20 cellular contexts compared by ENCODE assay signal in the genomic region with DNA sequence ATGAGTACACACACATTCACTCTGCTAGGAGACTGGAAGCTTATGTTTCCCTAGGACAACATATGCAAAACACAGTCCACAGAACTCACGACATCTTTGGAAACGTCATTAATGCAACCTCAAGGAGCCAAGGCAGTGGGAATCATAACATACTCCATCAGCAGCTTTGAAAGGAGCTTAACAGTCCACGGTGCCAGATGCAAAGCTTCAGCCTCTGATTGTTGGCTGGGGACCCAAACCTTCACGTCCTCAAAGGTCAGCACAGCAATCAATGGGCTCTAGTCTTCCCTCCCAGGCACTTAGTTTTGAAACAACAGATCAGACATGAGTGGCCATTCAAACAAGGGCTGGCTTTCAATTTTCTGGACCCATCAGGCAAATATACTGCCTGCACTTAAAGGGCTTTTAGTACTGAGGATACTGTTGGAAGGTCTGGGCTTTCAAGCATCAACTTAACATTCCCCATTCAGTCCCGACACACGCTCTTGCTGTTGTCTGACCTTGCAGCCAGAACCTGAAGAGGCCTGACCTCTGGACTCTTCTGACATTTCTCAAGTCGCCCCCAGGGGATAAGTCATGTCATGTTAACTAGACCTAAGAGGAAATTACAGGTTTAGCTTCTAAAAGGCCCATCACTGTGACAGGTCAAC.
DNase-seq lines count a peak whose midpoint lies in the region; ATAC-seq and TF ChIP-seq lines count a peak whose summit lies in the region.
"Had no signal": no experiment of that assay in that cellular context is flagged by ENCODE, and none has a peak within 500 bp of the region (broad histone marks: within the 10 kb centered on the region; RNA-seq: fewer than 3 reads in every experiment).

No MANE protein-coding gene starts in this region.

- no peaks in the 10 kb centered on the region for H3K27me3 ChIP-seq in SK-N-SH (ENCODE audit: insufficient read depth)
- no peaks in the 10 kb centered on the region for H3K27me3 ChIP-seq in heart right ventricle
- H3K27me3 ChIP-seq in uterus, result no peaks in the 10 kb centered on the region
- H3K27me3 ChIP-seq: neutrophil had no signal

- H3K79me2 ChIP-seq in SK-N-SH (ENCODE audit: insufficient read depth), result 0 out of 2 replicates have a peak, but pooled peaks cover 8% of the 10 kb centered on the region

- H3K27me3 Mint-ChIP-seq in nephron progenitor cell (ENCODE audit: low read depth, poor library complexity), result peaks cover 2% of the 10 kb centered on the region
- H3K27me3 Mint-ChIP-seq: activated CD8-positive, alpha-beta T cell treated with anti-CD3 and anti-CD28 coated beads for 36 hours; activated naive CD8-positive, alpha-beta T cell treated with anti-CD3 and anti-CD28 coated beads, Interleukin-2, amount 50 U/mL, for 24 hours; CD4-positive, CD25-positive, alpha-beta regulatory T cell; memory B cell had no signal

- TF ChIP-seq CTCF in SK-N-SH (IDR thresholded peaks at IDR 0.05) (no peak), heart right ventricle (IDR thresholded peaks at IDR 0.05) (no peak), nephron progenitor cell (IDR thresholded peaks at IDR 0.05) (no peak), uterus (IDR thresholded peaks at IDR 0.05) (no peak)

- no peak overlapping the region for H3K9ac ChIP-seq in SK-N-SH

- H3K27ac ChIP-seq in SK-N-SH (ENCODE audit: low read depth in 2 of 2, low read length in 1 of 2) (peak overlapping the region; percentile 11 to 16; a peak in 2 of 4 replicates), heart right ventricle (peak overlapping the region in 5 of 10 donors; percentile 3 to 39 (median 14)), uterus (peak overlapping the region; percentile 68 to 81)
- H3K27ac ChIP-seq: neutrophil, WERI-Rb-1 had no signal

- H3K4me3 Mint-ChIP-seq in nephron progenitor cell, result no peak overlapping the region
- H3K4me3 Mint-ChIP-seq: activated CD8-positive, alpha-beta T cell treated with anti-CD3 and anti-CD28 coated beads for 36 hours; activated naive CD8-positive, alpha-beta T cell treated with anti-CD3 and anti-CD28 coated beads, Interleukin-2, amount 50 U/mL, for 24 hours; CD4-positive, CD25-positive, alpha-beta regulatory T cell; memory B cell had no signal

- no peaks in the 10 kb centered on the region for H3K9me3 ChIP-seq in SK-N-SH
- H3K9me3 ChIP-seq in heart right ventricle, result no peaks in the 10 kb centered on the region
- no peaks in the 10 kb centered on the region for H3K9me3 ChIP-seq in uterus
- H3K9me3 ChIP-seq: neutrophil had no signal

- peaks cover 62% of the 10 kb centered on the region for H3K36me3 Mint-ChIP-seq in nephron progenitor cell (ENCODE audit: low read depth)
- H3K36me3 Mint-ChIP-seq: CD4-positive, CD25-positive, alpha-beta regulatory T cell; memory B cell had no signal

- H3K36me3 ChIP-seq in SK-N-SH (replicated peaks in 1 of 2; ENCODE audit: control insufficient read depth in 1 of 2, insufficient read depth in 2 of 2, low read length in 1 of 2) (peaks cover 45 to 60% of the 10 kb centered on the region in 2 experiments), heart right ventricle (peaks cover 0 to 46% (median 6%) of the 10 kb centered on the region in 9 donors), uterus (no peaks in the 10 kb centered on the region)
- H3K36me3 ChIP-seq: neutrophil had no signal

- H3K9me2 ChIP-seq in SK-N-SH, result no peaks in the 10 kb centered on the region

- no peak overlapping the region for H2AFZ ChIP-seq in SK-N-SH (ENCODE audit: low read depth)

- no peak; the same call in 2 of the 3 replicates for ATAC-seq in SK-N-SH treated with all-trans-retinoic acid at 6 μM for 48 hours
- ATAC-seq in heart right ventricle, result peak; percentile 52 to 83 (median 72)
- ATAC-seq in GM18858 (IDR thresholded peaks at IDR 0.05; ENCODE audit: unreplicated experiment), result no peak
- ATAC-seq: activated CD8-positive, alpha-beta T cell treated with anti-CD3 and anti-CD28 coated beads for 36 hours; activated naive CD8-positive, alpha-beta T cell treated with anti-CD3 and anti-CD28 coated beads, Interleukin-2, amount 50 U/mL, for 24 hours had no signal

- POLR2A ChIA-PET in SK-N-SH (lab: Yijun Ruan, JAX), result no interaction called here

- CTCF ChIA-PET in SK-N-SH (lab: Yijun Ruan, JAX), result interaction anchor here (1.6 kb wide), 1 partner anchor 31 kb away, joined by 5 read pairs; no protein-coding TSS in a partner anchor

- 87% methylated on average over 5 of the region's 7 CpGs for WGBS in SK-N-SH (ENCODE audit: low lambda C conversion rate)
- 31 to 38% methylated on average over 7 of the region's 7 CpGs for WGBS in heart right ventricle, 2 donors

- TF ChIP-seq EP300 in SK-N-SH (IDR thresholded peaks at IDR 0.05; ENCODE audit: borderline replicate concordance in 1 of 2, low read depth in 1 of 2, low read length in 1 of 2), result no peak

- H4K20me1 ChIP-seq in SK-N-SH (ENCODE audit: insufficient read depth), result peaks cover 3% of the 10 kb centered on the region; the same call in 1 of the 2 replicates

- peaks cover 63% of the 10 kb centered on the region for H3K4me1 Mint-ChIP-seq in nephron progenitor cell
- H3K4me1 Mint-ChIP-seq: activated naive CD8-positive, alpha-beta T cell treated with anti-CD3 and anti-CD28 coated beads, Interleukin-2, amount 50 U/mL, for 24 hours; memory B cell had no signal

- no peak overlapping the region for H3K4me2 ChIP-seq in SK-N-SH

- H3F3A ChIP-seq in SK-N-SH (replicated peaks; ENCODE audit: insufficient read depth), result no peaks in the 10 kb centered on the region

- H3K9me3 Mint-ChIP-seq in nephron progenitor cell, result no peaks in the 10 kb centered on the region
- H3K9me3 Mint-ChIP-seq: activated CD8-positive, alpha-beta T cell treated with anti-CD3 and anti-CD28 coated beads for 36 hours; activated naive CD8-positive, alpha-beta T cell treated with anti-CD3 and anti-CD28 coated beads, Interleukin-2, amount 50 U/mL, for 24 hours; memory B cell had no signal

- H3K4me3 ChIP-seq in SK-N-SH (ENCODE audit: low read depth in 2 of 2, low read length in 1 of 2) (no peak overlapping the region), heart right ventricle (no peak overlapping the region), uterus (no peak overlapping the region)

- DNase-seq in SK-N-SH, result no peak
- peak; percentile 23 to 26 for DNase-seq in heart right ventricle
- DNase-seq in nephron progenitor cell, result no peak
- DNase-seq in uterus, result peak; percentile 71 to 76
- no peak for DNase-seq in AG08395 (ENCODE audit: low spot score)
- DNase-seq in DMS 273 treated with DMSO at 0.1 percent for 48 hours (lab: John Stamatoyannopoulos, UW), result no peak
- DNase-seq: activated CD8-positive, alpha-beta T cell treated with anti-CD3 and anti-CD28 coated beads for 36 hours; activated naive CD8-positive, alpha-beta T cell treated with anti-CD3 and anti-CD28 coated beads, Interleukin-2, amount 50 U/mL, for 24 hours; activated T-cell treated with anti-CD3 and anti-CD28 coated beads, Interleukin-2, amount 50 U/mL, for 48 hours; CD4-positive, CD25-positive, alpha-beta regulatory T cell; central memory CD4-positive, alpha-beta T cell; DND-41; NCI-H2081 treated with DMSO at 0.1 percent for 48 hours; NCI-H748 treated with DMSO at 0.1 percent for 48 hours; stimulated activated CD4-positive, alpha-beta T cell treated with anti-CD3 and anti-CD28 coated beads, Interleukin-4, amount 100 ng/mL, for 4 hours; WERI-Rb-1 had no signal

- no peak for TF ChIP-seq RAD21 in SK-N-SH (IDR thresholded peaks at IDR 0.05; ENCODE audit: low read length)

- TF ChIP-seq POLR2A in uterus (IDR thresholded peaks at IDR 0.05), result no peak

- peaks cover 0 to 23% of the 10 kb centered on the region in 2 experiments; a peak in 2 of 4 replicates for H3K4me1 ChIP-seq in SK-N-SH (ENCODE audit: control insufficient read depth in 1 of 2, insufficient read depth in 2 of 2, low read depth in 1 of 2, low read length in 1 of 2)
- H3K4me1 ChIP-seq in heart right ventricle, result peaks cover 7 to 45% (median 18%) of the 10 kb centered on the region in 9 donors
- H3K4me1 ChIP-seq in uterus, result peaks cover 12 to 31% of the 10 kb centered on the region in 2 donors

- peak overlapping the region; percentile 95 for H3K27ac Mint-ChIP-seq in nephron progenitor cell
- H3K27ac Mint-ChIP-seq: activated CD8-positive, alpha-beta T cell treated with anti-CD3 and anti-CD28 coated beads for 36 hours; activated naive CD8-positive, alpha-beta T cell treated with anti-CD3 and anti-CD28 coated beads, Interleukin-2, amount 50 U/mL, for 24 hours; CD4-positive, CD25-positive, alpha-beta regulatory T cell; memory B cell had no signal

- intact Hi-C loops in heart right ventricle (cut with DNase I) (no loop called here), uterus (cut with DNase I; ENCODE audit: low total_unique reads) (no loop called here)

TF ChIP-seq in SK-N-SH, 30 proteins besides CTCF, POLR2A, EP300 and RAD21 (continues in another document):
- TF ChIP-seq SMC3 (IDR thresholded peaks at IDR 0.05; ENCODE audit: low read depth, low read length), result no peak

TF ChIP-seq in SK-N-SH treated with all-trans-retinoic acid at 6 μM for 48 hours, 23 proteins besides CTCF, POLR2A, EP300 and RAD21:
- TF ChIP-seq ESRRG (CRISPR knock-in tag; IDR thresholded peaks at IDR 0.05) (no peak), ARNTL (CRISPR knock-in tag; IDR thresholded peaks at IDR 0.05; ENCODE audit: borderline replicate concordance, low read depth) (no peak)
- TF ChIP-seq, protein P1, sequence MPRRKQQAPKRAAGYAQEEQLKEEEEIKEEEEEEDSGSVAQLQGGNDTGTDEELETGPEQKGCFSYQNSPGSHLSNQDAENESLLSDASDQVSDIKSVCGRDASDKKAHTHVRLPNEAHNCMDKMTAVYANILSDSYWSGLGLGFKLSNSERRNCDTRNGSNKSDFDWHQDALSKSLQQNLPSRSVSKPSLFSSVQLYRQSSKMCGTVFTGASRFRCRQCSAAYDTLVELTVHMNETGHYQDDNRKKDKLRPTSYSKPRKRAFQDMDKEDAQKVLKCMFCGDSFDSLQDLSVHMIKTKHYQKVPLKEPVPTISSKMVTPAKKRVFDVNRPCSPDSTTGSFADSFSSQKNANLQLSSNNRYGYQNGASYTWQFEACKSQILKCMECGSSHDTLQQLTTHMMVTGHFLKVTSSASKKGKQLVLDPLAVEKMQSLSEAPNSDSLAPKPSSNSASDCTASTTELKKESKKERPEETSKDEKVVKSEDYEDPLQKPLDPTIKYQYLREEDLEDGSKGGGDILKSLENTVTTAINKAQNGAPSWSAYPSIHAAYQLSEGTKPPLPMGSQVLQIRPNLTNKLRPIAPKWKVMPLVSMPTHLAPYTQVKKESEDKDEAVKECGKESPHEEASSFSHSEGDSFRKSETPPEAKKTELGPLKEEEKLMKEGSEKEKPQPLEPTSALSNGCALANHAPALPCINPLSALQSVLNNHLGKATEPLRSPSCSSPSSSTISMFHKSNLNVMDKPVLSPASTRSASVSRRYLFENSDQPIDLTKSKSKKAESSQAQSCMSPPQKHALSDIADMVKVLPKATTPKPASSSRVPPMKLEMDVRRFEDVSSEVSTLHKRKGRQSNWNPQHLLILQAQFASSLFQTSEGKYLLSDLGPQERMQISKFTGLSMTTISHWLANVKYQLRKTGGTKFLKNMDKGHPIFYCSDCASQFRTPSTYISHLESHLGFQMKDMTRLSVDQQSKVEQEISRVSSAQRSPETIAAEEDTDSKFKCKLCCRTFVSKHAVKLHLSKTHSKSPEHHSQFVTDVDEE (CRISPR knock-in tag; IDR thresholded peaks at IDR 0.05), result no peak

Comparison
In these comparisons a context has a peak if more than half of its experiments do, and no peak if none do; other contexts are left out.
1. DNase-seq: peak in heart right ventricle (2 of 2) and uterus (2 of 2); none in SK-N-SH (single experiment), nephron progenitor cell (single experiment), AG08395 (single experiment) and DMS 273 treated with DMSO at 0.1 percent for 48 hours (single experiment).
2. ATAC-seq: peak in heart right ventricle (8 of 8); none in SK-N-SH treated with all-trans-retinoic acid at 6 μM for 48 hours (single experiment) and GM18858 (single experiment).